Comparison of ENCODE assay signal across 1 cellular context in the genomic region with DNA sequence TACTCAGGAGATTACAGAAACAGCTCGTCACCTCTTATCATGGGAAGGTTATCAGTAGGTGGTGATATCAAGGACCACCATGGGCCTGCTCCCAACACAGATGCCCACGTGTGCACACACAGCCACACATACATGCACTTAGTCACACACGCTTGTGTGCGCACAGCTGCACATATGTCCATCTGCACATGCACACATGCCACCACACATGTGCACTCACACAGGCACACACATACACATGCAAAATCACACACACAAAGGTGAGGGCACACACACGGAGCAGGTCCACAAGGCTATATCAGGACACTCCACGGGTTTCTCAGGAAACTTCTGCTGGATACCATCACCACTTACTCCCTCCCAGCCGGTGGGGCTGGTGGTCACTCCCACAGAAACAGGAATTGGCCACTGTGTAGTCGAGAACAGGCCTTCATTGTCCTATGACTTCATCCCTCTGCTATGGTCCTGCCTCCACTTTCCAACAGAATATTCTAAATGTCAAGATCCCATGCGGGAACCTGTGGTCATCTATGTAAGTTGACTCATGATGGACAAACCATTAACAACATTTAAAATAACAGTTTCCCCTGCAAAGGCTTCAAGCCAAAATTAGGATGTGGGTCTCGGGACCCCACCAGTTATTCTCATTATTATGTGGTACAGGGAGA.
A peak's percentile ranks its signal among the peaks of the same experiment; 100 is the strongest.
TF ChIP-seq lines count a peak whose summit lies in the region.

No MANE protein-coding gene starts in this region.

TF ChIP-seq in K562, 482 proteins besides CTCF, POLR2A, EP300 and RAD21 (continues in another document):
- TF ChIP-seq, protein P1, sequence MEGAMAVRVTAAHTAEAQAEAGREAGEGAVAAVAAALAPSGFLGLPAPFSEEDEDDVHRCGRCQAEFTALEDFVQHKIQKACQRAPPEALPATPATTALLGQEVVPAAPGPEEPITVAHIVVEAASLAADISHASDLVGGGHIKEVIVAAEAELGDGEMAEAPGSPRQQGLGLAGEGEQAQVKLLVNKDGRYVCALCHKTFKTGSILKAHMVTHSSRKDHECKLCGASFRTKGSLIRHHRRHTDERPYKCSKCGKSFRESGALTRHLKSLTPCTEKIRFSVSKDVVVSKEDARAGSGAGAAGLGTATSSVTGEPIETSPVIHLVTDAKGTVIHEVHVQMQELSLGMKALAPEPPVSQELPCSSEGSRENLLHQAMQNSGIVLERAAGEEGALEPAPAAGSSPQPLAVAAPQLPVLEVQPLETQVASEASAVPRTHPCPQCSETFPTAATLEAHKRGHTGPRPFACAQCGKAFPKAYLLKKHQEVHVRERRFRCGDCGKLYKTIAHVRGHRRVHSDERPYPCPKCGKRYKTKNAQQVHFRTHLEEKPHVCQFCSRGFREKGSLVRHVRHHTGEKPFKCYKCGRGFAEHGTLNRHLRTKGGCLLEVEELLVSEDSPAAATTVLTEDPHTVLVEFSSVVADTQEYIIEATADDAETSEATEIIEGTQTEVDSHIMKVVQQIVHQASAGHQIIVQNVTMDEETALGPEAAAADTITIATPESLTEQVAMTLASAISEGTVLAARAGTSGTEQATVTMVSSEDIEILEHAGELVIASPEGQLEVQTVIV (CRISPR knock-in tag; IDR thresholded peaks at IDR 0.05; ENCODE audit: borderline replicate concordance) = no peak
- TF ChIP-seq, protein P2, sequence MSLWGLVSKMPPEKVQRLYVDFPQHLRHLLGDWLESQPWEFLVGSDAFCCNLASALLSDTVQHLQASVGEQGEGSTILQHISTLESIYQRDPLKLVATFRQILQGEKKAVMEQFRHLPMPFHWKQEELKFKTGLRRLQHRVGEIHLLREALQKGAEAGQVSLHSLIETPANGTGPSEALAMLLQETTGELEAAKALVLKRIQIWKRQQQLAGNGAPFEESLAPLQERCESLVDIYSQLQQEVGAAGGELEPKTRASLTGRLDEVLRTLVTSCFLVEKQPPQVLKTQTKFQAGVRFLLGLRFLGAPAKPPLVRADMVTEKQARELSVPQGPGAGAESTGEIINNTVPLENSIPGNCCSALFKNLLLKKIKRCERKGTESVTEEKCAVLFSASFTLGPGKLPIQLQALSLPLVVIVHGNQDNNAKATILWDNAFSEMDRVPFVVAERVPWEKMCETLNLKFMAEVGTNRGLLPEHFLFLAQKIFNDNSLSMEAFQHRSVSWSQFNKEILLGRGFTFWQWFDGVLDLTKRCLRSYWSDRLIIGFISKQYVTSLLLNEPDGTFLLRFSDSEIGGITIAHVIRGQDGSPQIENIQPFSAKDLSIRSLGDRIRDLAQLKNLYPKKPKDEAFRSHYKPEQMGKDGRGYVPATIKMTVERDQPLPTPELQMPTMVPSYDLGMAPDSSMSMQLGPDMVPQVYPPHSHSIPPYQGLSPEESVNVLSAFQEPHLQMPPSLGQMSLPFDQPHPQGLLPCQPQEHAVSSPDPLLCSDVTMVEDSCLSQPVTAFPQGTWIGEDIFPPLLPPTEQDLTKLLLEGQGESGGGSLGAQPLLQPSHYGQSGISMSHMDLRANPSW (CRISPR knock-in tag; IDR thresholded peaks at IDR 0.05) = no peak
- 0 out of 4 replicates have a peak, but pooled peaks of 1 of the 2 experiments have one; percentile 4 for TF ChIP-seq KDM1A (IDR thresholded peaks at IDR 0.05)
- TF ChIP-seq FOXK1 (CRISPR knock-in tag; IDR thresholded peaks at IDR 0.05; ENCODE audit: borderline replicate concordance) = no peak
- TF ChIP-seq, protein P3, sequence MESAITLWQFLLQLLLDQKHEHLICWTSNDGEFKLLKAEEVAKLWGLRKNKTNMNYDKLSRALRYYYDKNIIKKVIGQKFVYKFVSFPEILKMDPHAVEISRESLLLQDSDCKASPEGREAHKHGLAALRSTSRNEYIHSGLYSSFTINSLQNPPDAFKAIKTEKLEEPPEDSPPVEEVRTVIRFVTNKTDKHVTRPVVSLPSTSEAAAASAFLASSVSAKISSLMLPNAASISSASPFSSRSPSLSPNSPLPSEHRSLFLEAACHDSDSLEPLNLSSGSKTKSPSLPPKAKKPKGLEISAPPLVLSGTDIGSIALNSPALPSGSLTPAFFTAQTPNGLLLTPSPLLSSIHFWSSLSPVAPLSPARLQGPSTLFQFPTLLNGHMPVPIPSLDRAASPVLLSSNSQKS (CRISPR knock-in tag; IDR thresholded peaks at IDR 0.05) = no peak
- TF ChIP-seq ZNF431 (CRISPR knock-in tag; IDR thresholded peaks at IDR 0.05) = 0 out of 2 replicates have a peak, but pooled peaks have one; percentile 23
- no peak for TF ChIP-seq NEUROD1 (IDR thresholded peaks at IDR 0.05; ENCODE audit: borderline replicate concordance, low read depth, low read length, partially characterized antibody)
- no peak for TF ChIP-seq SMAD1 (IDR thresholded peaks at IDR 0.05; ENCODE audit: low read depth, low read length, partially characterized antibody)
- no peak for TF ChIP-seq COPS2 (conservative IDR thresholded peaks at IDR 0.05)
- no peak for TF ChIP-seq TBP (optimal IDR thresholded peaks at IDR 0.05; ENCODE audit: low read depth, low read length)
- TF ChIP-seq, protein P4, sequence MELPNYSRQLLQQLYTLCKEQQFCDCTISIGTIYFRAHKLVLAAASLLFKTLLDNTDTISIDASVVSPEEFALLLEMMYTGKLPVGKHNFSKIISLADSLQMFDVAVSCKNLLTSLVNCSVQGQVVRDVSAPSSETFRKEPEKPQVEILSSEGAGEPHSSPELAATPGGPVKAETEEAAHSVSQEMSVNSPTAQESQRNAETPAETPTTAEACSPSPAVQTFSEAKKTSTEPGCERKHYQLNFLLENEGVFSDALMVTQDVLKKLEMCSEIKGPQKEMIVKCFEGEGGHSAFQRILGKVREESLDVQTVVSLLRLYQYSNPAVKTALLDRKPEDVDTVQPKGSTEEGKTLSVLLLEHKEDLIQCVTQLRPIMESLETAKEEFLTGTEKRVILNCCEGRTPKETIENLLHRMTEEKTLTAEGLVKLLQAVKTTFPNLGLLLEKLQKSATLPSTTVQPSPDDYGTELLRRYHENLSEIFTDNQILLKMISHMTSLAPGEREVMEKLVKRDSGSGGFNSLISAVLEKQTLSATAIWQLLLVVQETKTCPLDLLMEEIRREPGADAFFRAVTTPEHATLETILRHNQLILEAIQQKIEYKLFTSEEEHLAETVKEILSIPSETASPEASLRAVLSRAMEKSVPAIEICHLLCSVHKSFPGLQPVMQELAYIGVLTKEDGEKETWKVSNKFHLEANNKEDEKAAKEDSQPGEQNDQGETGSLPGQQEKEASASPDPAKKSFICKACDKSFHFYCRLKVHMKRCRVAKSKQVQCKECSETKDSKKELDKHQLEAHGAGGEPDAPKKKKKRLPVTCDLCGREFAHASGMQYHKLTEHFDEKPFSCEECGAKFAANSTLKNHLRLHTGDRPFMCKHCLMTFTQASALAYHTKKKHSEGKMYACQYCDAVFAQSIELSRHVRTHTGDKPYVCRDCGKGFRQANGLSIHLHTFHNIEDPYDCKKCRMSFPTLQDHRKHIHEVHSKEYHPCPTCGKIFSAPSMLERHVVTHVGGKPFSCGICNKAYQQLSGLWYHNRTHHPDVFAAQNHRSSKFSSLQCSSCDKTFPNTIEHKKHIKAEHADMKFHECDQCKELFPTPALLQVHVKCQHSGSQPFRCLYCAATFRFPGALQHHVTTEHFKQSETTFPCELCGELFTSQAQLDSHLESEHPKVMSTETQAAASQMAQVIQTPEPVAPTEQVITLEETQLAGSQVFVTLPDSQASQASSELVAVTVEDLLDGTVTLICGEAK (IDR thresholded peaks at IDR 0.05) = no peak
- TF ChIP-seq, protein P4 (CRISPR knock-in tag; IDR thresholded peaks at IDR 0.05) = no peak
- TF ChIP-seq, protein P5, sequence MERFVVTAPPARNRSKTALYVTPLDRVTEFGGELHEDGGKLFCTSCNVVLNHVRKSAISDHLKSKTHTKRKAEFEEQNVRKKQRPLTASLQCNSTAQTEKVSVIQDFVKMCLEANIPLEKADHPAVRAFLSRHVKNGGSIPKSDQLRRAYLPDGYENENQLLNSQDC (CRISPR knock-in tag; IDR thresholded peaks at IDR 0.05) = no peak
- TF ChIP-seq, protein P6, sequence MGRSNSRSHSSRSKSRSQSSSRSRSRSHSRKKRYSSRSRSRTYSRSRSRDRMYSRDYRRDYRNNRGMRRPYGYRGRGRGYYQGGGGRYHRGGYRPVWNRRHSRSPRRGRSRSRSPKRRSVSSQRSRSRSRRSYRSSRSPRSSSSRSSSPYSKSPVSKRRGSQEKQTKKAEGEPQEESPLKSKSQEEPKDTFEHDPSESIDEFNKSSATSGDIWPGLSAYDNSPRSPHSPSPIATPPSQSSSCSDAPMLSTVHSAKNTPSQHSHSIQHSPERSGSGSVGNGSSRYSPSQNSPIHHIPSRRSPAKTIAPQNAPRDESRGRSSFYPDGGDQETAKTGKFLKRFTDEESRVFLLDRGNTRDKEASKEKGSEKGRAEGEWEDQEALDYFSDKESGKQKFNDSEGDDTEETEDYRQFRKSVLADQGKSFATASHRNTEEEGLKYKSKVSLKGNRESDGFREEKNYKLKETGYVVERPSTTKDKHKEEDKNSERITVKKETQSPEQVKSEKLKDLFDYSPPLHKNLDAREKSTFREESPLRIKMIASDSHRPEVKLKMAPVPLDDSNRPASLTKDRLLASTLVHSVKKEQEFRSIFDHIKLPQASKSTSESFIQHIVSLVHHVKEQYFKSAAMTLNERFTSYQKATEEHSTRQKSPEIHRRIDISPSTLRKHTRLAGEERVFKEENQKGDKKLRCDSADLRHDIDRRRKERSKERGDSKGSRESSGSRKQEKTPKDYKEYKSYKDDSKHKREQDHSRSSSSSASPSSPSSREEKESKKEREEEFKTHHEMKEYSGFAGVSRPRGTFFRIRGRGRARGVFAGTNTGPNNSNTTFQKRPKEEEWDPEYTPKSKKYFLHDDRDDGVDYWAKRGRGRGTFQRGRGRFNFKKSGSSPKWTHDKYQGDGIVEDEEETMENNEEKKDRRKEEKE (IDR thresholded peaks at IDR 0.05; ENCODE audit: borderline replicate concordance in 1 of 2, control insufficient read depth in 1 of 2, low read depth in 2 of 2, low read length in 1 of 2) = no peak
- no peak for TF ChIP-seq SMARCA4 (IDR thresholded peaks at IDR 0.05)
- TF ChIP-seq OTX1 (CRISPR knock-in tag; IDR thresholded peaks at IDR 0.05) = 0 out of 2 replicates have a peak, but pooled peaks have one; percentile 72
- TF ChIP-seq, protein P7, sequence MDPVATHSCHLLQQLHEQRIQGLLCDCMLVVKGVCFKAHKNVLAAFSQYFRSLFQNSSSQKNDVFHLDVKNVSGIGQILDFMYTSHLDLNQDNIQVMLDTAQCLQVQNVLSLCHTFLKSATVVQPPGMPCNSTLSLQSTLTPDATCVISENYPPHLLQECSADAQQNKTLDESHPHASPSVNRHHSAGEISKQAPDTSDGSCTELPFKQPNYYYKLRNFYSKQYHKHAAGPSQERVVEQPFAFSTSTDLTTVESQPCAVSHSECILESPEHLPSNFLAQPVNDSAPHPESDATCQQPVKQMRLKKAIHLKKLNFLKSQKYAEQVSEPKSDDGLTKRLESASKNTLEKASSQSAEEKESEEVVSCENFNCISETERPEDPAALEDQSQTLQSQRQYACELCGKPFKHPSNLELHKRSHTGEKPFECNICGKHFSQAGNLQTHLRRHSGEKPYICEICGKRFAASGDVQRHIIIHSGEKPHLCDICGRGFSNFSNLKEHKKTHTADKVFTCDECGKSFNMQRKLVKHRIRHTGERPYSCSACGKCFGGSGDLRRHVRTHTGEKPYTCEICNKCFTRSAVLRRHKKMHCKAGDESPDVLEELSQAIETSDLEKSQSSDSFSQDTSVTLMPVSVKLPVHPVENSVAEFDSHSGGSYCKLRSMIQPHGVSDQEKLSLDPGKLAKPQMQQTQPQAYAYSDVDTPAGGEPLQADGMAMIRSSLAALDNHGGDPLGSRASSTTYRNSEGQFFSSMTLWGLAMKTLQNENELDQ (CRISPR knock-in tag; IDR thresholded peaks at IDR 0.05; ENCODE audit: borderline replicate concordance) = no peak
- TF ChIP-seq, protein P8, sequence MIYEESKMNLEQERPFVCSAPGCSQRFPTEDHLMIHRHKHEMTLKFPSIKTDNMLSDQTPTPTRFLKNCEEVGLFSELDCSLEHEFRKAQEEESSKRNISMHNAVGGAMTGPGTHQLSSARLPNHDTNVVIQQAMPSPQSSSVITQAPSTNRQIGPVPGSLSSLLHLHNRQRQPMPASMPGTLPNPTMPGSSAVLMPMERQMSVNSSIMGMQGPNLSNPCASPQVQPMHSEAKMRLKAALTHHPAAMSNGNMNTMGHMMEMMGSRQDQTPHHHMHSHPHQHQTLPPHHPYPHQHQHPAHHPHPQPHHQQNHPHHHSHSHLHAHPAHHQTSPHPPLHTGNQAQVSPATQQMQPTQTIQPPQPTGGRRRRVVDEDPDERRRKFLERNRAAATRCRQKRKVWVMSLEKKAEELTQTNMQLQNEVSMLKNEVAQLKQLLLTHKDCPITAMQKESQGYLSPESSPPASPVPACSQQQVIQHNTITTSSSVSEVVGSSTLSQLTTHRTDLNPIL (CRISPR knock-in tag; IDR thresholded peaks at IDR 0.05) = no peak
- TF ChIP-seq ARID1B (IDR thresholded peaks at IDR 0.05) = peak; percentile 52; the same call in 1 of the 2 replicates
- no peak for TF ChIP-seq PYGO2 (tag; IDR thresholded peaks at IDR 0.05)
- TF ChIP-seq BCL6 (CRISPR knock-in tag; IDR thresholded peaks at IDR 0.05) = no peak
- no peak for TF ChIP-seq RBM17 (IDR thresholded peaks at IDR 0.05; ENCODE audit: borderline replicate concordance, low read depth, low read length)
- TF ChIP-seq ZNF354B (CRISPR knock-in tag; IDR thresholded peaks at IDR 0.05) = no peak
- no peak for TF ChIP-seq CHD4 (IDR thresholded peaks at IDR 0.05; ENCODE audit: insufficient read depth, insufficient replicate concordance, low read depth, low read length, poor library complexity, severe bottlenecking)
- TF ChIP-seq, protein P9, sequence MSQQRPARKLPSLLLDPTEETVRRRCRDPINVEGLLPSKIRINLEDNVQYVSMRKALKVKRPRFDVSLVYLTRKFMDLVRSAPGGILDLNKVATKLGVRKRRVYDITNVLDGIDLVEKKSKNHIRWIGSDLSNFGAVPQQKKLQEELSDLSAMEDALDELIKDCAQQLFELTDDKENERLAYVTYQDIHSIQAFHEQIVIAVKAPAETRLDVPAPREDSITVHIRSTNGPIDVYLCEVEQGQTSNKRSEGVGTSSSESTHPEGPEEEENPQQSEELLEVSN (IDR thresholded peaks at IDR 0.05; ENCODE audit: borderline replicate concordance in 1 of 2, extremely low read depth in 1 of 2, insufficient read depth in 1 of 2, insufficient read length in 1 of 2, low read depth in 1 of 2, low read length in 1 of 2, poor library complexity in 1 of 2, severe bottlenecking in 1 of 2) = no peak
- TF ChIP-seq ZNF695 (CRISPR knock-in tag; IDR thresholded peaks at IDR 0.05) = no peak
